In genomic region chr16:1651509-1652342, GRCh38 we compare ENCODE assay signal across 12 cellular contexts. TPM values are rescaled to one million over a fixed set of nuclear protein-coding genes. Genes with fewer than 3 reads are reported as not detected.
DNase-seq lines count a peak whose midpoint lies in the region; ATAC-seq, FAIRE-seq and TF ChIP-seq lines count a peak whose summit lies in the region.
"Had no signal": no experiment of that assay in that cellular context is flagged by ENCODE, and none has a peak within 500 bp of the region (broad histone marks: within the 10 kb centered on the region; RNA-seq: fewer than 3 reads in every experiment).

No MANE protein-coding gene starts in this region.

- H3K9me3 ChIP-seq in OCI-LY1 (ENCODE audit: low read length): no peaks in the 10 kb centered on the region
- no peaks in the 10 kb centered on the region for H3K9me3 ChIP-seq in GM12878 (replicated peaks; ENCODE audit: control insufficient read depth, insufficient read depth, low read length)
- H3K9me3 ChIP-seq: mucosa of descending colon had no signal

- 96% methylated on average over 5 of the region's 5 CpGs for WGBS in GM12878 (ENCODE audit: insufficient coverage, insufficient replicate concordance, low lambda C conversion rate, missing lambda C conversion rate)

- peaks cover 6% of the 10 kb centered on the region for H3K27me3 Mint-ChIP-seq in nephron progenitor cell (ENCODE audit: low read depth, poor library complexity)

- ATAC-seq in GM12878 (no peak), HG02610 (IDR thresholded peaks at IDR 0.05; ENCODE audit: unreplicated experiment) (no peak)
- ATAC-seq: mucosa of descending colon had no signal

- RAD21 ChIA-PET in GM12878 (lab: Charles Lee; ENCODE audit: unreplicated experiment): no interaction called here

- TF ChIP-seq POLR2A in GM12878 (IDR thresholded peaks at IDR 0.05; ENCODE audit: low read depth, low read length): no peak

- SMC1A ChIA-PET in GM12878 (lab: Charles Lee; ENCODE audit: uncharacterized antibody, unreplicated experiment): interaction anchor here (1.2 kb wide), 1 partner anchor 26 kb away, joined by 3 read pairs; the partner anchor contains the start of gene JPT2

- peaks cover 69% of the 10 kb centered on the region for H3K36me3 Mint-ChIP-seq in nephron progenitor cell (ENCODE audit: low read depth)

- no peaks in the 10 kb centered on the region for H3K4me1 Mint-ChIP-seq in nephron progenitor cell

- POLR2A ChIA-PET in GM12878 (lab: Charles Lee): no interaction called here

- H3K79me2 ChIP-seq in OCI-LY1 (ENCODE audit: insufficient read depth, low read length) (no peaks in the 10 kb centered on the region), GM12878 (ENCODE audit: control insufficient read depth, insufficient read depth, low read length) (no peaks in the 10 kb centered on the region)

- no peak overlapping the region for H3K9ac ChIP-seq in OCI-LY1 (ENCODE audit: low read length)
- H3K9ac ChIP-seq in GM12878 (ENCODE audit: control insufficient read depth, insufficient read depth, low read length): no peak overlapping the region

- CTCF ChIA-PET in GM12878 (lab: Yijun Ruan, JAX): no interaction called here

- TF ChIP-seq EP300 in GM12878 (IDR thresholded peaks at IDR 0.05; ENCODE audit: borderline replicate concordance in 1 of 2, control insufficient read depth in 1 of 2, low read depth in 2 of 2, low read length in 2 of 2): no peak

- no TSS peak for BruUV-seq in GM12878 (replicated peaks; lab: Mats Ljungman, UMichigan)

- TF ChIP-seq CTCF in OCI-LY1 (IDR thresholded peaks at IDR 0.05; ENCODE audit: low read length): no peak
- no peak for TF ChIP-seq CTCF in GM12878 (IDR thresholded peaks at IDR 0.05 in 2 of 3, conservative IDR thresholded peaks at IDR 0.05 in 1 of 3; ENCODE audit: control insufficient read depth in 2 of 3, extremely low read depth in 1 of 3, insufficient read depth in 1 of 3, low read depth in 3 of 3, low read length in 3 of 3)
- no peak for TF ChIP-seq CTCF in nephron progenitor cell (IDR thresholded peaks at IDR 0.05)

- no peak overlapping the region for H3K4me3 Mint-ChIP-seq in nephron progenitor cell
- H3K4me3 Mint-ChIP-seq: activated naive CD4-positive, alpha-beta T cell treated with anti-CD3 and anti-CD28 coated beads for 36 hours had no signal

- H3F3A ChIP-seq in OCI-LY1 (ENCODE audit: insufficient read depth, low read length): no peaks in the 10 kb centered on the region

- peak; percentile 47 for FAIRE-seq in GM12878 (lab: Jason Lieb, UNC)
- FAIRE-seq: frontal cortex had no signal

- H3K4me3 ChIP-seq in OCI-LY1 (ENCODE audit: low read depth, low read length, poor library complexity, severe bottlenecking): no peak overlapping the region
- no peak overlapping the region for H3K4me3 ChIP-seq in GM12878
- H3K4me3 ChIP-seq: mucosa of descending colon had no signal

- H3K27ac ChIP-seq in OCI-LY1 (ENCODE audit: low read depth, low read length, poor library complexity, severe bottlenecking) (peak overlapping the region; percentile 2), GM12878 (ENCODE audit: control insufficient read depth, insufficient read depth) (no peak overlapping the region)

- H3K4me1 ChIP-seq in OCI-LY1 (ENCODE audit: insufficient read depth, low read length, severe bottlenecking) (peaks cover 25% of the 10 kb centered on the region), GM12878 (ENCODE audit: control insufficient read depth, insufficient read depth, low read length) (no peaks in the 10 kb centered on the region; the same call in 1 of the 2 replicates)

- H3K9me2 ChIP-seq in OCI-LY1 (ENCODE audit: low read depth, low read length): no peaks in the 10 kb centered on the region

- no peak overlapping the region for H2AFZ ChIP-seq in OCI-LY1 (ENCODE audit: low read length)
- H2AFZ ChIP-seq in GM12878 (ENCODE audit: control insufficient read depth, low read depth, low read length): no peak overlapping the region

- H3K4me2 ChIP-seq in OCI-LY1 (ENCODE audit: low read length) (no peak overlapping the region), GM12878 (ENCODE audit: control insufficient read depth, insufficient read depth) (no peak overlapping the region)

- no peaks in the 10 kb centered on the region for H4K20me1 ChIP-seq in OCI-LY1 (ENCODE audit: insufficient read depth, low read length)
- H4K20me1 ChIP-seq in GM12878 (ENCODE audit: control insufficient read depth, insufficient read depth): peaks cover 4% of the 10 kb centered on the region

- peak; percentile 8 for DNase-seq in ELR (ENCODE audit: low read depth)
- no peak for DNase-seq in GM12878 (ENCODE audit: low read depth, low spot score)
- DNase-seq in nephron progenitor cell: no peak
- DNase-seq in stimulated activated CD4-positive, alpha-beta T cell treated with anti-CD3 and anti-CD28 coated beads, Interleukin-2, amount 100 ng/mL, for 48 hours: no peak
- no peak for DNase-seq in HT-29 (ENCODE audit: low spot score)
- DNase-seq: activated CD4-positive, alpha-beta T cell treated with anti-CD3 and anti-CD28 coated beads, Interleukin-2, amount 50 U/mL, for 1 hour; activated naive CD4-positive, alpha-beta T cell treated with anti-CD3 and anti-CD28 coated beads for 36 hours; mucosa of descending colon; stimulated activated CD4-positive, alpha-beta T cell treated with anti-CD3 and anti-CD28 coated beads, Interleukin-4, amount 100 ng/mL, for 4 hours had no signal

- peaks cover 65% of the 10 kb centered on the region for H3K36me3 ChIP-seq in OCI-LY1 (ENCODE audit: insufficient read depth, low read length)
- peaks cover 9 to 29% of the 10 kb centered on the region in 2 experiments; a peak in 3 of 4 replicates for H3K36me3 ChIP-seq in GM12878 (ENCODE audit: control insufficient read depth in 2 of 2, insufficient read depth in 2 of 2, low read length in 1 of 2)

- peak overlapping the region; percentile 97 for H3K27ac Mint-ChIP-seq in nephron progenitor cell
- H3K27ac Mint-ChIP-seq: activated naive CD4-positive, alpha-beta T cell treated with anti-CD3 and anti-CD28 coated beads for 36 hours had no signal

- peaks cover 6% of the 10 kb centered on the region for H3K9me3 Mint-ChIP-seq in nephron progenitor cell
- H3K9me3 Mint-ChIP-seq: activated naive CD4-positive, alpha-beta T cell treated with anti-CD3 and anti-CD28 coated beads for 36 hours had no signal

- H3K27me3 ChIP-seq in OCI-LY1 (ENCODE audit: insufficient read depth, low read length): no peaks in the 10 kb centered on the region
- H3K27me3 ChIP-seq in GM12878 (replicated peaks in 1 of 2; ENCODE audit: control insufficient read depth in 2 of 2, insufficient read depth in 2 of 2, low read length in 1 of 2): no peaks in the 10 kb centered on the region

- TF ChIP-seq RAD21 in GM12878 (IDR thresholded peaks at IDR 0.05; ENCODE audit: insufficient read depth, low read depth, low read length): no peak

- in situ Hi-C loops in GM12878 (cut with MboI): no loop called here

- intact Hi-C loops in GM12878 (cut with micrococcal nuclease; ENCODE audit: unreplicated experiment): no loop called here

RNA-seq across cellular contexts. Expression of gene JPT2, which starts 26.4 kb away (rescaled TPM):
- total RNA-seq in GM12878 (2013; cell fraction: nucleolus; rRNA removed): 43.4 and 44.1 TPM in 2 replicates
- 48.9 and 51.7 TPM in 2 replicates for total RNA-seq in GM12878 (2014; rRNA removed)
- total RNA-seq in GM12878 (2014; rRNA removed; fragmentation: Illumina TruSeq; extraction: Trizol): 47.3 and 48.0 TPM in 2 replicates
- total RNA-seq in GM12878 (2021): 78.4 and 82.0 TPM in 2 replicates
- polyA plus RNA-seq in GM12878 (2011; ENCODE audit: low read depth): 17.3 TPM
- 59.8 and 66.8 TPM in 2 replicates for polyA plus RNA-seq in GM12878 (2011; rRNA removed)
- 37.7 and 63.7 TPM in 2 replicates for polyA plus RNA-seq in GM12878 (2011; cell fraction: cytosol; rRNA removed)
- 38.2 and 65.1 TPM in 2 replicates for polyA plus RNA-seq in GM12878 (2011; cell fraction: nucleus; rRNA removed)
- 27.5 and 30.8 TPM in 2 replicates for polyA plus RNA-seq in GM12878 (2012)
- polyA plus RNA-seq in GM12878 (2014; fragmentation: Illumina TruSeq; extraction: Trizol): 61.6 and 75.6 TPM in 2 replicates
- 10 to 100 TPM; 15.6 to 26.7 TPM for polyA plus RNA-seq in GM12878 (2014; fragmentation: Nextera tagmentation; extraction: Ambion mirVana)
- 62.1 and 75.1 TPM in 2 replicates for polyA plus RNA-seq in GM12878 (2014; rRNA removed)
- polyA plus RNA-seq in GM12878 (2016; fragmentation: Nextera tagmentation; extraction: Ambion mirVana): 10 to 100 TPM; 11.7 to 12.0 TPM
- polyA minus RNA-seq in GM12878 (2011; rRNA and poly(A)+ RNA removed): 27.9 and 34.6 TPM in 2 replicates
- polyA minus RNA-seq in GM12878 (2011; cell fraction: cytosol; rRNA and poly(A)+ RNA removed): 12.2 and 22.5 TPM in 2 replicates
- 10.4 and 20.6 TPM in 2 replicates for polyA minus RNA-seq in GM12878 (2011; cell fraction: nucleus; rRNA and poly(A)+ RNA removed)
- 96.1 and 106 TPM in 2 replicates for total RNA-seq in HT-29 (2014; rRNA removed; shearing (Covaris generic))

RNA-seq across cellular contexts. Expression of gene CRAMP1, which starts 39.6 kb away (rescaled TPM):
- total RNA-seq in GM12878 (2013; cell fraction: nucleolus; rRNA removed): 23.0 and 27.5 TPM in 2 replicates
- 2.8 and 4.2 TPM in 2 replicates for total RNA-seq in GM12878 (2014; rRNA removed)
- 3.0 and 3.7 TPM in 2 replicates for total RNA-seq in GM12878 (2014; rRNA removed; fragmentation: Illumina TruSeq; extraction: Trizol)
- total RNA-seq in GM12878 (2021): 8.1 and 9.8 TPM in 2 replicates
- polyA plus RNA-seq in GM12878 (2011; ENCODE audit: low read depth): 4.7 TPM
- 3.6 and 5.2 TPM in 2 replicates for polyA plus RNA-seq in GM12878 (2011; rRNA removed)
- 5.6 and 6.4 TPM in 2 replicates for polyA plus RNA-seq in GM12878 (2011; cell fraction: cytosol; rRNA removed)
- 16.0 and 25.6 TPM in 2 replicates for polyA plus RNA-seq in GM12878 (2011; cell fraction: nucleus; rRNA removed)
- 4.1 and 5.8 TPM in 2 replicates for polyA plus RNA-seq in GM12878 (2012)
- polyA plus RNA-seq in GM12878 (2014; fragmentation: Illumina TruSeq; extraction: Trizol): 3.3 and 7.4 TPM in 2 replicates
- under 1 TPM; 0.37 to 0.38 TPM for polyA plus RNA-seq in GM12878 (2014; fragmentation: Nextera tagmentation; extraction: Ambion mirVana)
- 6.8 and 7.7 TPM in 2 replicates for polyA plus RNA-seq in GM12878 (2014; rRNA removed)
- polyA plus RNA-seq in GM12878 (2016; fragmentation: Nextera tagmentation; extraction: Ambion mirVana): 1 to 10 TPM in 1 of 2 experiments, under 1 TPM in 1; 0.81 to 1.4 TPM
- polyA minus RNA-seq in GM12878 (2011; rRNA and poly(A)+ RNA removed): 5.3 and 12.3 TPM in 2 replicates
- polyA minus RNA-seq in GM12878 (2011; cell fraction: cytosol; rRNA and poly(A)+ RNA removed): 1.7 and 3.7 TPM in 2 replicates
- 5.4 and 11.8 TPM in 2 replicates for polyA minus RNA-seq in GM12878 (2011; cell fraction: nucleus; rRNA and poly(A)+ RNA removed)
- 9.7 and 10.6 TPM in 2 replicates for total RNA-seq in HT-29 (2014; rRNA removed; shearing (Covaris generic))

RNA-seq across cellular contexts. Expression of gene IFT140, which starts 39.9 kb away (rescaled TPM):
- 44.8 and 53.7 TPM in 2 replicates for total RNA-seq in GM12878 (2013; cell fraction: nucleolus; rRNA removed)
- total RNA-seq in GM12878 (2014; rRNA removed) (2.5 and 3.1 TPM in 2 replicates), GM12878 (2014; rRNA removed; fragmentation: Illumina TruSeq; extraction: Trizol) (2.4 and 2.8 TPM in 2 replicates), GM12878 (2021) (5.7 and 6.5 TPM in 2 replicates)
- polyA plus RNA-seq in GM12878 (2011; ENCODE audit: low read depth): 1.8 TPM
- polyA plus RNA-seq in GM12878 (2011; rRNA removed) (1.7 and 2.9 TPM in 2 replicates), GM12878 (2014; fragmentation: Illumina TruSeq; extraction: Trizol) (0.81 and 2.9 TPM in 2 replicates), GM12878 (2014; fragmentation: Nextera tagmentation; extraction: Ambion mirVana) (under 1 TPM; 0.29 to 0.48 TPM), GM12878 (2014; rRNA removed) (2.9 and 4.4 TPM in 2 replicates), GM12878 (2016; fragmentation: Nextera tagmentation; extraction: Ambion mirVana) (1 to 10 TPM; 2.9 to 3.8 TPM)
- polyA plus RNA-seq in GM12878 (2011; cell fraction: cytosol; rRNA removed): 2.3 and 3.2 TPM in 2 replicates
- 12.8 and 13.0 TPM in 2 replicates for polyA plus RNA-seq in GM12878 (2011; cell fraction: nucleus; rRNA removed)
- 4.6 and 4.8 TPM in 2 replicates for polyA plus RNA-seq in GM12878 (2012)
- 6.4 and 8.0 TPM in 2 replicates for polyA minus RNA-seq in GM12878 (2011; rRNA and poly(A)+ RNA removed)
- 1.2 and 2.7 TPM in 2 replicates for polyA minus RNA-seq in GM12878 (2011; cell fraction: cytosol; rRNA and poly(A)+ RNA removed)
- polyA minus RNA-seq in GM12878 (2011; cell fraction: nucleus; rRNA and poly(A)+ RNA removed): 7.1 and 16.3 TPM in 2 replicates
- total RNA-seq in HT-29 (2014; rRNA removed; shearing (Covaris generic)): 12.5 and 16.3 TPM in 2 replicates

RNA-seq across cellular contexts. Expression of gene MAPK8IP3, which starts 54.3 kb away (rescaled TPM):
- 329 and 384 TPM in 2 replicates for total RNA-seq in GM12878 (2013; cell fraction: nucleolus; rRNA removed)
- total RNA-seq in GM12878 (2014; rRNA removed) (36.0 and 42.2 TPM in 2 replicates), GM12878 (2014; rRNA removed; fragmentation: Illumina TruSeq; extraction: Trizol) (18.6 and 19.6 TPM in 2 replicates), GM12878 (2021) (52.6 and 67.9 TPM in 2 replicates)
- 30.5 TPM for polyA plus RNA-seq in GM12878 (2011; ENCODE audit: low read depth)
- polyA plus RNA-seq in GM12878 (2011; rRNA removed) (15.7 and 22.4 TPM in 2 replicates), GM12878 (2014; fragmentation: Illumina TruSeq; extraction: Trizol) (4.3 and 16.8 TPM in 2 replicates), GM12878 (2014; fragmentation: Nextera tagmentation; extraction: Ambion mirVana) (under 1 TPM; 0.06 to 0.31 TPM), GM12878 (2014; rRNA removed) (67.1 and 81.0 TPM in 2 replicates), GM12878 (2016; fragmentation: Nextera tagmentation; extraction: Ambion mirVana) (1 to 10 TPM; 9.3 to 9.7 TPM)
- polyA plus RNA-seq in GM12878 (2011; cell fraction: cytosol; rRNA removed): 15.6 and 34.3 TPM in 2 replicates
- polyA plus RNA-seq in GM12878 (2011; cell fraction: nucleus; rRNA removed): 389 and 450 TPM in 2 replicates
- polyA plus RNA-seq in GM12878 (2012): 67.7 and 99.0 TPM in 2 replicates
- 22.3 and 39.3 TPM in 2 replicates for polyA minus RNA-seq in GM12878 (2011; rRNA and poly(A)+ RNA removed)
- polyA minus RNA-seq in GM12878 (2011; cell fraction: cytosol; rRNA and poly(A)+ RNA removed): 7.5 and 8.7 TPM in 2 replicates
- 68.1 and 97.9 TPM in 2 replicates for polyA minus RNA-seq in GM12878 (2011; cell fraction: nucleus; rRNA and poly(A)+ RNA removed)
- 91.6 and 120 TPM in 2 replicates for total RNA-seq in HT-29 (2014; rRNA removed; shearing (Covaris generic))
